18 cellular contexts compared by ENCODE assay signal in genomic region chr4:148022975-148023374, GRCh38.
"Had no signal": no experiment of that assay in that cellular context is flagged by ENCODE, and none has a peak within 500 bp of the region (broad histone marks: within the 10 kb centered on the region; RNA-seq: fewer than 3 reads in every experiment).

No MANE protein-coding gene starts in this region.

- H3K9me3 Mint-ChIP-seq: activated T-helper 1 cell treated with anti-CD3 and anti-CD28 coated beads, Interleukin-12 subunit alpha, Interleukin-12 subunit beta, Interleukin-2, Interleukin-4 antibody, amounts not matched to agents 30 ng/mL and 10 ng/mL and 1 ng/mL, durations not matched to agents 14 hours and 24 hours and 36 hours; natural killer cell had no signal

- H3K4me3 ChIP-seq: mucosa of descending colon, SK-N-MC had no signal

- H3K27me3 ChIP-seq: heart left ventricle had no signal

- H3K27me3 Mint-ChIP-seq: activated naive CD8-positive, alpha-beta T cell treated with anti-CD3 and anti-CD28 coated beads, Interleukin-2, amount 10 ng/mL, durations not matched to agents 7 days and 5 days; effector memory CD8-positive, alpha-beta T cell; stimulated activated memory B cell treated with anti-CD40 and anti-IgM and Interleukin-4, amounts not matched to agents 10 μg/mL and 1 μg/mL and 100 μg/mL, for 72 hours had no signal

- H3K4me1 Mint-ChIP-seq: activated naive CD8-positive, alpha-beta T cell treated with anti-CD3 and anti-CD28 coated beads, Interleukin-2, amount 10 ng/mL, durations not matched to agents 7 days and 5 days; stimulated activated memory B cell treated with anti-CD40 and anti-IgM and Interleukin-4, amounts not matched to agents 10 μg/mL and 1 μg/mL and 100 μg/mL, for 72 hours had no signal

- H3K9me3 ChIP-seq: heart left ventricle, mucosa of descending colon had no signal

- H3K27ac ChIP-seq: epithelial cell of prostate, SK-N-MC had no signal

- ATAC-seq: activated CD4-positive, CD25-positive, alpha-beta regulatory T cell treated with anti-CD3 and anti-CD28 coated beads, Interleukin-2, amount 50 U/mL, for 24 hours; effector memory CD8-positive, alpha-beta T cell; mucosa of descending colon; natural killer cell; stimulated activated memory B cell treated with anti-CD40 and anti-IgM and Interleukin-4, amounts not matched to agents 10 μg/mL and 1 μg/mL and 100 μg/mL, for 72 hours had no signal

- H3K27ac Mint-ChIP-seq: activated naive CD8-positive, alpha-beta T cell treated with anti-CD3 and anti-CD28 coated beads, Interleukin-2, amount 10 ng/mL, durations not matched to agents 7 days and 5 days; activated T-helper 1 cell treated with anti-CD3 and anti-CD28 coated beads, Interleukin-12 subunit alpha, Interleukin-12 subunit beta, Interleukin-2, Interleukin-4 antibody, amounts not matched to agents 30 ng/mL and 10 ng/mL and 1 ng/mL, durations not matched to agents 14 hours and 24 hours and 36 hours; natural killer cell; stimulated activated memory B cell treated with anti-CD40 and anti-IgM and Interleukin-4, amounts not matched to agents 10 μg/mL and 1 μg/mL and 100 μg/mL, for 72 hours had no signal

- H3K36me3 Mint-ChIP-seq: stimulated activated memory B cell treated with anti-CD40 and anti-IgM and Interleukin-4, amounts not matched to agents 10 μg/mL and 1 μg/mL and 100 μg/mL, for 72 hours had no signal

- DNase-seq: activated CD4-positive, alpha-beta T cell treated with anti-CD3 and anti-CD28 coated beads, Interleukin-2, amount 50 U/mL, for 1 hour; activated CD8-positive, alpha-beta memory T cell treated with anti-CD3 and anti-CD28 coated beads for 24 hours; activated naive CD8-positive, alpha-beta T cell treated with anti-CD3 and anti-CD28 coated beads, Interleukin-2, amount 10 ng/mL, durations not matched to agents 7 days and 5 days; anterior cingulate cortex; effector memory CD8-positive, alpha-beta T cell; heart left ventricle; left cardiac atrium; mammary epithelial cell; mucosa of descending colon; natural killer cell; stimulated activated CD4-positive, alpha-beta T cell treated with anti-CD3 and anti-CD28 coated beads, Interleukin-2, amount 100 ng/mL, for 48 hours; T-helper 9 cell; trophoblast cell had no signal

- H3K4me3 Mint-ChIP-seq: activated naive CD8-positive, alpha-beta T cell treated with anti-CD3 and anti-CD28 coated beads, Interleukin-2, amount 10 ng/mL, durations not matched to agents 7 days and 5 days; activated T-helper 1 cell treated with anti-CD3 and anti-CD28 coated beads, Interleukin-12 subunit alpha, Interleukin-12 subunit beta, Interleukin-2, Interleukin-4 antibody, amounts not matched to agents 30 ng/mL and 10 ng/mL and 1 ng/mL, durations not matched to agents 14 hours and 24 hours and 36 hours; effector memory CD8-positive, alpha-beta T cell; natural killer cell; stimulated activated memory B cell treated with anti-CD40 and anti-IgM and Interleukin-4, amounts not matched to agents 10 μg/mL and 1 μg/mL and 100 μg/mL, for 72 hours had no signal
